In genomic region chr2:23155022-23155421, GRCh38 we compare ENCODE assay signal across 21 cellular contexts.
"Had no signal": no experiment of that assay in that cellular context is flagged by ENCODE, and none has a peak within 500 bp of the region (broad histone marks: within the 10 kb centered on the region; RNA-seq: fewer than 3 reads in every experiment).

No MANE protein-coding gene starts in this region.

- H3K4me3 ChIP-seq: coronary artery, dorsolateral prefrontal cortex, esophagus muscularis mucosa, gastroesophageal sphincter, heart left ventricle, hepatocyte, left lung, lower lobe of right lung, mucosa of descending colon had no signal

- DNase-seq: dermis blood vessel endothelial cell; dorsolateral prefrontal cortex; effector CD4-positive, alpha-beta T cell; effector memory CD4-positive, alpha-beta T cell; foreskin keratinocyte; heart left ventricle; hypothalamus; immature natural killer cell; islet precursor cell; kidney; kidney glomerular epithelial cell; left colon; left lung; left ventricle myocardium superior; lower lobe of right lung; mesenchymal stem cell; mucosa of descending colon had no signal

- H3K9me3 ChIP-seq: esophagus muscularis mucosa, gastroesophageal sphincter, heart left ventricle, left lung, lower lobe of right lung, mucosa of descending colon had no signal

- ATAC-seq: foreskin keratinocyte, gastroesophageal sphincter, heart left ventricle, left colon, left lung, left ventricle myocardium superior, lower lobe of right lung, mucosa of descending colon had no signal

- H3K27me3 ChIP-seq: esophagus muscularis mucosa, foreskin keratinocyte, gastroesophageal sphincter, left lung had no signal

- H3K4me1 ChIP-seq: foreskin keratinocyte, heart left ventricle, left lung, lower lobe of right lung had no signal

- H3K27ac ChIP-seq: coronary artery, dorsolateral prefrontal cortex, esophagus muscularis mucosa, foreskin keratinocyte, gastroesophageal sphincter, heart left ventricle, hepatocyte, left lung, lower lobe of right lung had no signal

- H3K36me3 ChIP-seq: esophagus muscularis mucosa, gastroesophageal sphincter, heart left ventricle, left lung, lower lobe of right lung had no signal
